15 cellular contexts compared by ENCODE assay signal in the genomic region with DNA sequence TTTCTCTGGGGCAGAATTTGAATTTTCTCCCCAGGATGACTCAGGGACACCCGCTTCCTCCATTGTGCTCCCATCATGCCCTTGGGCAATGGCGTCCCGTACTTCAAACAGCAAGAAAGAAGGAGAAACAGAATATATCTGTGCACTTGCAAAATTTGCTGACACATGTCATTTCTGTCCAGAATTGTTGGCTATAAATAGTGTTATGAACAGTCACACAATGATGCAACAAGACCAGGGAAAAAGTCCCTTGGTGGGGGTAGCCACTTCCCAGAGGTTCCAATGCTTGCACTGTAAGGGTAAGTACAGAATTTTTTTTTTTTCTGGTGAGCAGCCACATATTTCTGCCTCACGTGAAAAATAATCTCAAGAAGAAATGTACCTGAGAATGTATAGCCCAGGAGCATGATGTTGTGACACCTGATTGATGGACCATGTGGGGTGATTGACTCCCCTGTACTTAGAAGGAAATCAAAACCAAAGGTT. TPM values are rescaled to one million over a fixed set of nuclear protein-coding genes. Genes with fewer than 3 reads are reported as not detected.
DNase-seq lines count a peak whose midpoint lies in the region; ATAC-seq and TF ChIP-seq lines count a peak whose summit lies in the region.
"Had no signal": no experiment of that assay in that cellular context is flagged by ENCODE, and none has a peak within 500 bp of the region (broad histone marks: within the 10 kb centered on the region; RNA-seq: fewer than 3 reads in every experiment).

No MANE protein-coding gene starts in this region.

- H3K36me3 Mint-ChIP-seq in dendritic cell treated with granulocyte-macrophage colony-stimulating factor and Interleukin-4, amounts not matched to agents 40 ng/mL and 50 ng/mL, for 4 days (ENCODE audit: low read depth), result peaks cover 9% of the 10 kb centered on the region

- H3K27me3 ChIP-seq in DND-41 (ENCODE audit: insufficient read depth, low read length, poor library complexity) (no peaks in the 10 kb centered on the region), Peyer's patch (no peaks in the 10 kb centered on the region)
- H3K27me3 ChIP-seq: thyroid gland had no signal

- TF ChIP-seq CTCF in DND-41 (IDR thresholded peaks at IDR 0.05; ENCODE audit: borderline replicate concordance, extremely low read depth, low read length, poor library complexity, severe bottlenecking), result no peak
- TF ChIP-seq CTCF in omental fat pad (IDR thresholded peaks at IDR 0.05), result no peak
- TF ChIP-seq CTCF in Peyer's patch (IDR thresholded peaks at IDR 0.05), result no peak

- ATAC-seq in DND-41 (ENCODE audit: insufficient read depth, low read depth), result no peak
- peak; percentile 56 for ATAC-seq in omental fat pad (ENCODE audit: low FRiP score)
- ATAC-seq in stimulated activated naive CD8-positive, alpha-beta T cell treated with anti-CD3 and anti-CD28 coated beads, Interleukin-15, amount 100 ng/mL, for 72 hours, result no peak

- H3K36me3 ChIP-seq in DND-41 (ENCODE audit: insufficient read depth, low read length), result peaks cover 13% of the 10 kb centered on the region
- no peaks in the 10 kb centered on the region for H3K36me3 ChIP-seq in Peyer's patch
- H3K36me3 ChIP-seq: thyroid gland had no signal

- peaks cover 6% of the 10 kb centered on the region for H3K27me3 Mint-ChIP-seq in dendritic cell treated with granulocyte-macrophage colony-stimulating factor and Interleukin-4, amounts not matched to agents 40 ng/mL and 50 ng/mL, for 4 days
- peaks cover 43% of the 10 kb centered on the region for H3K27me3 Mint-ChIP-seq in stimulated activated naive CD8-positive, alpha-beta T cell treated with anti-CD3 and anti-CD28 coated beads, Interleukin-15, amount 100 ng/mL, for 72 hours

- intact Hi-C loops in dendritic cell treated with granulocyte-macrophage colony-stimulating factor and Interleukin-4, amounts not matched to agents 40 ng/mL and 50 ng/mL, for 4 days (cut with micrococcal nuclease), result loop anchor here (2.0 kb wide), 1 partner anchor 15 kb away; no protein-coding TSS in a partner anchor

- peak overlapping the region; percentile 93 for H3K27ac ChIP-seq in DND-41 (ENCODE audit: low read length)
- peak overlapping the region in 1 of 4 donors; percentile 17 for H3K27ac ChIP-seq in Peyer's patch
- H3K27ac ChIP-seq: thyroid gland had no signal

- H3K9me3 ChIP-seq in DND-41 (ENCODE audit: insufficient read depth, low read length, severe bottlenecking) (no peaks in the 10 kb centered on the region), Peyer's patch (no peaks in the 10 kb centered on the region)
- H3K9me3 ChIP-seq: thyroid gland had no signal

- peaks cover 60% of the 10 kb centered on the region for H3K79me2 ChIP-seq in DND-41 (ENCODE audit: insufficient read depth, low read length)

- peak overlapping the region; percentile 81 for H3K9ac ChIP-seq in DND-41 (ENCODE audit: low read depth, low read length)

- H2AFZ ChIP-seq in DND-41 (ENCODE audit: low read depth, low read length), result no peak overlapping the region

- peak overlapping the region; percentile 42 to 60 for H3K4me3 ChIP-seq in DND-41 (ENCODE audit: low read depth in 1 of 2, low read length in 2 of 2)
- H3K4me3 ChIP-seq in Peyer's patch, result no peak overlapping the region
- H3K4me3 ChIP-seq: thyroid gland had no signal

- peak overlapping the region; percentile 81 for H3K4me2 ChIP-seq in DND-41 (ENCODE audit: insufficient read depth, low read length)

- peaks cover 65% of the 10 kb centered on the region for H3K4me1 ChIP-seq in DND-41 (ENCODE audit: insufficient read depth, low read length)
- peaks cover 0 to 10% (median 3%) of the 10 kb centered on the region in 4 donors for H3K4me1 ChIP-seq in Peyer's patch
- H3K4me1 ChIP-seq: thyroid gland had no signal

- peak overlapping the region; percentile 81 for H3K4me3 Mint-ChIP-seq in dendritic cell treated with granulocyte-macrophage colony-stimulating factor and Interleukin-4, amounts not matched to agents 40 ng/mL and 50 ng/mL, for 4 days
- H3K4me3 Mint-ChIP-seq in stimulated activated naive CD8-positive, alpha-beta T cell treated with anti-CD3 and anti-CD28 coated beads, Interleukin-15, amount 100 ng/mL, for 72 hours, result no peak overlapping the region

- H3K9me3 Mint-ChIP-seq in dendritic cell treated with granulocyte-macrophage colony-stimulating factor and Interleukin-4, amounts not matched to agents 40 ng/mL and 50 ng/mL, for 4 days, result no peaks in the 10 kb centered on the region
- no peaks in the 10 kb centered on the region for H3K9me3 Mint-ChIP-seq in stimulated activated naive CD8-positive, alpha-beta T cell treated with anti-CD3 and anti-CD28 coated beads, Interleukin-15, amount 100 ng/mL, for 72 hours

- H3K27ac Mint-ChIP-seq in dendritic cell treated with granulocyte-macrophage colony-stimulating factor and Interleukin-4, amounts not matched to agents 40 ng/mL and 50 ng/mL, for 4 days, result peak overlapping the region; percentile 99
- H3K27ac Mint-ChIP-seq in stimulated activated naive CD8-positive, alpha-beta T cell treated with anti-CD3 and anti-CD28 coated beads, Interleukin-15, amount 100 ng/mL, for 72 hours, result no peak overlapping the region

- no peaks in the 10 kb centered on the region for H4K20me1 ChIP-seq in DND-41 (ENCODE audit: insufficient read depth, low read length)

- TF ChIP-seq POLR2A in Peyer's patch (IDR thresholded peaks at IDR 0.05), result no peak

- DNase-seq in DND-41, result peak; percentile 65
- DNase-seq in MV-4-11 (lab: John Stamatoyannopoulos, UW), result peak; percentile 98
- DNase-seq in omental fat pad (ENCODE audit: low spot score), result no peak
- no peak for DNase-seq in stimulated activated CD4-positive, alpha-beta T cell treated with anti-CD3 and anti-CD28 coated beads, Interleukin-2, amount 100 ng/mL, for 24 hours
- no peak for DNase-seq in Peyer's patch
- no peak for DNase-seq in stimulated activated naive CD8-positive, alpha-beta T cell treated with anti-CD3 and anti-CD28 coated beads, Interleukin-15, amount 100 ng/mL, for 72 hours
- DNase-seq in stimulated activated CD4-positive, alpha-beta T cell treated with anti-CD3 and anti-CD28 coated beads, Interleukin-2, amount 100 ng/mL, for 48 hours, result no peak
- DNase-seq: activated CD4-positive, alpha-beta T cell treated with anti-CD3 and anti-CD28 coated beads for 1 hour; activated naive CD4-positive, alpha-beta T cell; NCI-H187 treated with DMSO at 0.1 percent for 48 hours; occipital lobe; stimulated activated CD4-positive, alpha-beta T cell treated with anti-CD3 and anti-CD28 coated beads, Interleukin-4, amount 100 ng/mL, for 24 hours; thyroid gland had no signal

- H3K4me1 Mint-ChIP-seq in dendritic cell treated with granulocyte-macrophage colony-stimulating factor and Interleukin-4, amounts not matched to agents 40 ng/mL and 50 ng/mL, for 4 days (ENCODE audit: low read depth), result peaks cover 77% of the 10 kb centered on the region
- H3K4me1 Mint-ChIP-seq in stimulated activated naive CD8-positive, alpha-beta T cell treated with anti-CD3 and anti-CD28 coated beads, Interleukin-15, amount 100 ng/mL, for 72 hours, result peaks cover 83% of the 10 kb centered on the region

RNA-seq across cellular contexts. Expression of a gene that starts 9.1 kb away (rescaled TPM):
- total RNA-seq in omental fat pad (10 to 100 TPM; 24.3 to 82.5 (median 37.0) TPM), Peyer's patch (10 to 100 TPM in 2 of 4 donors, 1 to 10 TPM in 2; 2.6 to 51.2 (median 10.0) TPM)
- total RNA-seq: fibroblast of lung had no signal

RNA-seq across cellular contexts. Expression of a gene that starts 34.9 kb away (rescaled TPM):
- total RNA-seq in omental fat pad (under 1 TPM in 1 of 4 donors, not detected in 3; 0.56 TPM), Peyer's patch (not detected)
- total RNA-seq: fibroblast of lung, thyroid gland had no signal

RNA-seq across cellular contexts. Expression of a gene that starts 41.4 kb away (rescaled TPM):
- under 1 TPM in 2 of 4 donors, not detected in 2; 0.28 to 0.84 TPM for total RNA-seq in omental fat pad
- total RNA-seq in Peyer's patch, result under 1 TPM in 1 of 4 donors, not detected in 3; 0.35 TPM
- total RNA-seq: fibroblast of lung had no signal

Comparison
In these comparisons a context has a peak if more than half of its experiments do, and no peak if none do; other contexts are left out.
1. DNase-seq: peak in DND-41 (single experiment) and MV-4-11 (single experiment); none in omental fat pad (single experiment), stimulated activated CD4-positive, alpha-beta T cell treated with anti-CD3 and anti-CD28 coated beads, Interleukin-2, amount 100 ng/mL, for 24 hours (0 of 2), Peyer's patch (0 of 3), stimulated activated naive CD8-positive, alpha-beta T cell treated with anti-CD3 and anti-CD28 coated beads, Interleukin-15, amount 100 ng/mL, for 72 hours (0 of 2) and stimulated activated CD4-positive, alpha-beta T cell treated with anti-CD3 and anti-CD28 coated beads, Interleukin-2, amount 100 ng/mL, for 48 hours (0 of 2).
2. H3K4me3 ChIP-seq: peak in DND-41 (2 of 2); none in Peyer's patch (0 of 4).